16 cellular contexts compared by ENCODE assay signal in genomic region chr7:149733131-149733531, GRCh38. TPM values are rescaled to one million over a fixed set of nuclear protein-coding genes. Genes with fewer than 3 reads are reported as not detected.
A peak's percentile ranks its signal among the peaks of the same experiment; 100 is the strongest.
DNase-seq lines count a peak whose midpoint lies in the region; ATAC-seq and TF ChIP-seq lines count a peak whose summit lies in the region.
"Had no signal": no experiment of that assay in that cellular context is flagged by ENCODE, and none has a peak within 500 bp of the region (broad histone marks: within the 10 kb centered on the region; RNA-seq: fewer than 3 reads in every experiment).

No MANE protein-coding gene starts in this region.

- H3K9me3 ChIP-seq in Peyer's patch (no peaks in the 10 kb centered on the region), upper lobe of right lung (no peaks in the 10 kb centered on the region)
- H3K9me3 ChIP-seq: A549, BE2C had no signal

- H3K36me3 Mint-ChIP-seq in glutamatergic neuron (ENCODE audit: unreplicated experiment) = no peaks in the 10 kb centered on the region
- peaks cover 0 to 32% (median 12%) of the 10 kb centered on the region in 3 donors for H3K36me3 Mint-ChIP-seq in naive thymus-derived CD8-positive, alpha-beta T cell
- peaks cover 13% of the 10 kb centered on the region for H3K36me3 Mint-ChIP-seq in activated CD4-positive, alpha-beta memory T cell treated with anti-CD3 and anti-CD28 coated beads for 36 hours

- peak in 2 of 3 donors; percentile 33 to 45 for DNase-seq in Peyer's patch
- peak; percentile 13 for DNase-seq in glutamatergic neuron
- DNase-seq in mesenteric fat pad (ENCODE audit: low spot score) = peak; percentile 83
- peak; percentile 52 for DNase-seq in upper lobe of right lung
- no peak for DNase-seq in naive thymus-derived CD8-positive, alpha-beta T cell
- DNase-seq in activated CD4-positive, alpha-beta memory T cell treated with anti-CD3 and anti-CD28 coated beads for 36 hours = no peak
- DNase-seq: BE2C; CD4-positive, alpha-beta memory T cell; COR-L47; DND-41; GDM1; GOT3; HCEC 1CT; HFFc6 had no signal

- H3K4me3 ChIP-seq in Peyer's patch (no peak overlapping the region), upper lobe of right lung (no peak overlapping the region)
- H3K4me3 ChIP-seq: A549 had no signal

- no peak for TF ChIP-seq POLR2A in Peyer's patch (IDR thresholded peaks at IDR 0.05)

- no peaks in the 10 kb centered on the region for H3K4me1 Mint-ChIP-seq in glutamatergic neuron (ENCODE audit: low read depth, unreplicated experiment)
- peaks cover 0 to 15% (median 11%) of the 10 kb centered on the region in 4 donors for H3K4me1 Mint-ChIP-seq in naive thymus-derived CD8-positive, alpha-beta T cell
- H3K4me1 Mint-ChIP-seq in activated CD4-positive, alpha-beta memory T cell treated with anti-CD3 and anti-CD28 coated beads for 36 hours (ENCODE audit: low read depth) = peaks cover 8% of the 10 kb centered on the region

- no peak for ATAC-seq in upper lobe of right lung
- ATAC-seq in naive thymus-derived CD8-positive, alpha-beta T cell = no peak
- ATAC-seq: A549 had no signal

- CTCF ChIA-PET in activated CD4-positive, alpha-beta memory T cell treated with anti-CD3 and anti-CD28 coated beads for 36 hours (lab: Charles Lee) = interaction anchor here (1.6 kb wide), 1 partner anchor 9 kb away, joined by 3 read pairs; no protein-coding TSS in a partner anchor

- H3K36me3 ChIP-seq in Peyer's patch (peaks cover 0 to 14% (median 0%) of the 10 kb centered on the region in 3 donors), upper lobe of right lung (peaks cover 26% of the 10 kb centered on the region)

- intact Hi-C loops in upper lobe of right lung (cut with DNase I) = no loop called here
- intact Hi-C loops in activated CD4-positive, alpha-beta memory T cell treated with anti-CD3 and anti-CD28 coated beads for 36 hours (cut with micrococcal nuclease) = no loop called here

- no peak overlapping the region for H3K27ac Mint-ChIP-seq in glutamatergic neuron (ENCODE audit: unreplicated experiment)
- no peak overlapping the region for H3K27ac Mint-ChIP-seq in naive thymus-derived CD8-positive, alpha-beta T cell
- no peak overlapping the region for H3K27ac Mint-ChIP-seq in activated CD4-positive, alpha-beta memory T cell treated with anti-CD3 and anti-CD28 coated beads for 36 hours
- H3K27ac Mint-ChIP-seq: CD4-positive, alpha-beta memory T cell; HFFc6; IgD-negative memory B cell had no signal

- H3K4me1 ChIP-seq in Peyer's patch (no peaks in the 10 kb centered on the region), upper lobe of right lung (no peaks in the 10 kb centered on the region)
- H3K4me1 ChIP-seq: A549 had no signal

- H3K27me3 ChIP-seq in Peyer's patch (no peaks in the 10 kb centered on the region), upper lobe of right lung (peaks cover 12% of the 10 kb centered on the region)

- TF ChIP-seq CTCF in Peyer's patch (IDR thresholded peaks at IDR 0.05) = no peak
- TF ChIP-seq CTCF in glutamatergic neuron (IDR thresholded peaks at IDR 0.05; ENCODE audit: partially characterized antibody, unreplicated experiment) = no peak
- TF ChIP-seq CTCF in upper lobe of right lung (IDR thresholded peaks at IDR 0.05) = no peak

- peaks cover 11% of the 10 kb centered on the region for H3K27me3 Mint-ChIP-seq in glutamatergic neuron (ENCODE audit: unreplicated experiment)
- H3K27me3 Mint-ChIP-seq in naive thymus-derived CD8-positive, alpha-beta T cell = peaks cover 3 to 28% (median 8%) of the 10 kb centered on the region in 5 donors
- peaks cover 14% of the 10 kb centered on the region for H3K27me3 Mint-ChIP-seq in activated CD4-positive, alpha-beta memory T cell treated with anti-CD3 and anti-CD28 coated beads for 36 hours
- H3K27me3 Mint-ChIP-seq: IgD-negative memory B cell had no signal

- H3K4me3 Mint-ChIP-seq in glutamatergic neuron (ENCODE audit: unreplicated experiment) = no peak overlapping the region
- H3K4me3 Mint-ChIP-seq in naive thymus-derived CD8-positive, alpha-beta T cell = no peak overlapping the region
- no peak overlapping the region for H3K4me3 Mint-ChIP-seq in activated CD4-positive, alpha-beta memory T cell treated with anti-CD3 and anti-CD28 coated beads for 36 hours
- H3K4me3 Mint-ChIP-seq: CD4-positive, alpha-beta memory T cell; HFFc6; IgD-negative memory B cell had no signal

- POLR2A ChIA-PET in naive thymus-derived CD8-positive, alpha-beta T cell (lab: Charles Lee) = no interaction called here
- POLR2A ChIA-PET in activated CD4-positive, alpha-beta memory T cell treated with anti-CD3 and anti-CD28 coated beads for 36 hours (lab: Charles Lee) = no interaction called here

- H3K9me3 Mint-ChIP-seq in glutamatergic neuron (ENCODE audit: unreplicated experiment) = peaks cover 5% of the 10 kb centered on the region
- no peaks in the 10 kb centered on the region for H3K9me3 Mint-ChIP-seq in naive thymus-derived CD8-positive, alpha-beta T cell
- no peaks in the 10 kb centered on the region for H3K9me3 Mint-ChIP-seq in activated CD4-positive, alpha-beta memory T cell treated with anti-CD3 and anti-CD28 coated beads for 36 hours
- H3K9me3 Mint-ChIP-seq: CD4-positive, alpha-beta memory T cell; HFFc6; IgD-negative memory B cell had no signal

- H3K27ac ChIP-seq in Peyer's patch (no peak overlapping the region), upper lobe of right lung (no peak overlapping the region)
- H3K27ac ChIP-seq: A549 had no signal

RNA-seq across cellular contexts. Expression of gene ZNF467, which starts 40.3 kb away (rescaled TPM):
- total RNA-seq in Peyer's patch (1 to 10 TPM in 3 of 4 donors, under 1 TPM in 1; 0.35 to 4.7 (median 3.1) TPM), glutamatergic neuron (ENCODE audit: unreplicated experiment) (1.4 TPM), mesenteric fat pad (11.5 TPM), upper lobe of right lung (35.3 TPM)
- 1 to 10 TPM in 1 of 2 experiments, under 1 TPM in 1; 0.88 to 2.0 TPM for total RNA-seq in naive thymus-derived CD8-positive, alpha-beta T cell
- polyA plus RNA-seq in naive thymus-derived CD8-positive, alpha-beta T cell = 1 to 10 TPM; 2.4 to 4.8 (median 4.4) TPM
- under 1 TPM; 0.41 to 0.45 TPM for total RNA-seq in activated CD4-positive, alpha-beta memory T cell treated with anti-CD3 and anti-CD28 coated beads for 36 hours
- polyA plus RNA-seq: IgD-negative memory B cell had no signal

Comparison
In these comparisons a context has a peak if more than half of its experiments do, and no peak if none do; other contexts are left out.
1. DNase-seq: peak in Peyer's patch (2 of 3), glutamatergic neuron (single experiment), mesenteric fat pad (single experiment) and upper lobe of right lung (single experiment); none in naive thymus-derived CD8-positive, alpha-beta T cell (0 of 10) and activated CD4-positive, alpha-beta memory T cell treated with anti-CD3 and anti-CD28 coated beads for 36 hours (single experiment).